ENCODE assay signal across 1 cellular context in the genomic region with DNA sequence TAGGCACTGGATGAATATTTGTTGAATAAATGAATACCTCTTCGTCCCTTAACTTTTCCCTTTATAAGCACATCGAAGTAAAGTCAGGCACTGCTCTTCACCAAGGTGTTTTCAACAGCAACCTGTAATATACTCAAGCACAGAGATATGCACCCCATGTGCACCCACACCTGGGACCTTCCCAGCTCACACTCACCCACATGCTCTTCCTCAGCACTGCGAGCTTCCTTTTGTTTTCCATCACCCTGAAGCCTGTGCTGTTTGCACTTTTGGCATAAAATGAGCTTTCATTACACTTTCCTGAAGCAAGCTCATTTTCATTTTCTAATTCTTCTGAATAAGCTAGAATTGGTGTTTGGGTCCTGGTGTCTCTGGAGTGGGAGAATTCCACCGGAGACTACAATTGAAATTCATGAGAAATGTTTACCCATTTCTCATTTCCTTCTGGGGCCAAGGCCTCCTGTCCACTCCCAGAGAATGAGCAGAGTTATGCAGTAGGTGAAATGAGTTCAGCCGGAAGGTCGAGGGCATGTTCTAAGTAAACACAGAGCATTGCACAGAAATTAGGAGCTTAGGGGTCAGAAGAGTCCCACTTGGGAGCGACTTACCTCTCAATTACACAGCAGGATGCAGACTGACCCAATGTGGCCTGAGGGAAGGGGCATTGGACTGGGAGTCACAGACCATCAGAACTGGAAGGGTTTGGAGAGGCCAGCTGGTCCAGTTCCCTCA.
A peak's percentile ranks its signal among the peaks of the same experiment; 100 is the strongest.
TF ChIP-seq lines count a peak whose summit lies in the region.

No MANE protein-coding gene starts in this region.

TF ChIP-seq in HepG2, 621 proteins besides CTCF, POLR2A, EP300 and RAD21 (continued from another document and continues in another):
- TF ChIP-seq CEBPB (IDR thresholded peaks at IDR 0.05; ENCODE audit: borderline replicate concordance, low read depth, low read length): peak; percentile 37; the same call in 1 of the 2 replicates
- peak; percentile 51; the same call in 1 of the 2 replicates for TF ChIP-seq SP5 (CRISPR knock-in tag; IDR thresholded peaks at IDR 0.05; ENCODE audit: borderline replicate concordance, low read depth)
- no peak for TF ChIP-seq ZNF33A (CRISPR knock-in tag; IDR thresholded peaks at IDR 0.05; ENCODE audit: borderline replicate concordance)
- TF ChIP-seq AKAP8 (CRISPR knock-in tag; IDR thresholded peaks at IDR 0.05): no peak
- no peak for TF ChIP-seq PHF20 (CRISPR knock-in tag; IDR thresholded peaks at IDR 0.05)
- TF ChIP-seq ZNF501 (CRISPR knock-in tag; IDR thresholded peaks at IDR 0.05): peak; percentile 40; the same call in 1 of the 2 replicates
- TF ChIP-seq ELF3 (CRISPR knock-in tag; IDR thresholded peaks at IDR 0.05): peak; percentile 98
- peak in 1 of 2 experiments; percentile 71; a peak in 2 of 4 replicates for TF ChIP-seq KLF16 (CRISPR knock-in tag; IDR thresholded peaks at IDR 0.05)
- no peak; the same call in 1 of the 2 replicates for TF ChIP-seq DMAP1 (CRISPR knock-in tag; IDR thresholded peaks at IDR 0.05)
- peak; percentile 96; the same call in 1 of the 2 replicates for TF ChIP-seq HMG20A (CRISPR knock-in tag; IDR thresholded peaks at IDR 0.05; ENCODE audit: borderline replicate concordance)
- no peak for TF ChIP-seq CC2D1A (CRISPR knock-in tag; IDR thresholded peaks at IDR 0.05)
- TF ChIP-seq TCF12 (IDR thresholded peaks at IDR 0.05): no peak
- TF ChIP-seq TCF12 (CRISPR knock-in tag; IDR thresholded peaks at IDR 0.05): peak; percentile 68; the same call in 1 of the 2 replicates
- TF ChIP-seq ZFP36L2 (CRISPR knock-in tag; IDR thresholded peaks at IDR 0.05): no peak
- peak; percentile 78; the same call in 1 of the 2 replicates for TF ChIP-seq ZFP1 (CRISPR knock-in tag; IDR thresholded peaks at IDR 0.05)
- 0 out of 2 replicates have a peak, but pooled peaks have one; percentile 50 for TF ChIP-seq ZNF580 (CRISPR knock-in tag; IDR thresholded peaks at IDR 0.05; ENCODE audit: borderline replicate concordance, low read depth)
- no peak for TF ChIP-seq ZNF546 (CRISPR knock-in tag; conservative IDR thresholded peaks at IDR 0.05)
- no peak for TF ChIP-seq SP2 (CRISPR knock-in tag; IDR thresholded peaks at IDR 0.05)
- TF ChIP-seq ZNF619 (CRISPR knock-in tag; IDR thresholded peaks at IDR 0.05): 0 out of 2 replicates have a peak, but pooled peaks have one; percentile 88
- peak; percentile 43; the same call in 1 of the 2 replicates for TF ChIP-seq ZNF430 (CRISPR knock-in tag; IDR thresholded peaks at IDR 0.05)
- TF ChIP-seq ESRRA (CRISPR knock-in tag; IDR thresholded peaks at IDR 0.05; ENCODE audit: low read depth): peak; percentile 84
- no peak for TF ChIP-seq SETDB1 (CRISPR knock-in tag; IDR thresholded peaks at IDR 0.05; ENCODE audit: borderline replicate concordance)
- TF ChIP-seq, protein P1, sequence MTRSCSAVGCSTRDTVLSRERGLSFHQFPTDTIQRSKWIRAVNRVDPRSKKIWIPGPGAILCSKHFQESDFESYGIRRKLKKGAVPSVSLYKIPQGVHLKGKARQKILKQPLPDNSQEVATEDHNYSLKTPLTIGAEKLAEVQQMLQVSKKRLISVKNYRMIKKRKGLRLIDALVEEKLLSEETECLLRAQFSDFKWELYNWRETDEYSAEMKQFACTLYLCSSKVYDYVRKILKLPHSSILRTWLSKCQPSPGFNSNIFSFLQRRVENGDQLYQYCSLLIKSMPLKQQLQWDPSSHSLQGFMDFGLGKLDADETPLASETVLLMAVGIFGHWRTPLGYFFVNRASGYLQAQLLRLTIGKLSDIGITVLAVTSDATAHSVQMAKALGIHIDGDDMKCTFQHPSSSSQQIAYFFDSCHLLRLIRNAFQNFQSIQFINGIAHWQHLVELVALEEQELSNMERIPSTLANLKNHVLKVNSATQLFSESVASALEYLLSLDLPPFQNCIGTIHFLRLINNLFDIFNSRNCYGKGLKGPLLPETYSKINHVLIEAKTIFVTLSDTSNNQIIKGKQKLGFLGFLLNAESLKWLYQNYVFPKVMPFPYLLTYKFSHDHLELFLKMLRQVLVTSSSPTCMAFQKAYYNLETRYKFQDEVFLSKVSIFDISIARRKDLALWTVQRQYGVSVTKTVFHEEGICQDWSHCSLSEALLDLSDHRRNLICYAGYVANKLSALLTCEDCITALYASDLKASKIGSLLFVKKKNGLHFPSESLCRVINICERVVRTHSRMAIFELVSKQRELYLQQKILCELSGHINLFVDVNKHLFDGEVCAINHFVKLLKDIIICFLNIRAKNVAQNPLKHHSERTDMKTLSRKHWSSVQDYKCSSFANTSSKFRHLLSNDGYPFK (CRISPR knock-in tag; IDR thresholded peaks at IDR 0.05; ENCODE audit: borderline replicate concordance): peak; percentile 62; the same call in 1 of the 2 replicates
- no peak for TF ChIP-seq ZNF256 (CRISPR knock-in tag; conservative IDR thresholded peaks at IDR 0.05)
- TF ChIP-seq, protein P2, sequence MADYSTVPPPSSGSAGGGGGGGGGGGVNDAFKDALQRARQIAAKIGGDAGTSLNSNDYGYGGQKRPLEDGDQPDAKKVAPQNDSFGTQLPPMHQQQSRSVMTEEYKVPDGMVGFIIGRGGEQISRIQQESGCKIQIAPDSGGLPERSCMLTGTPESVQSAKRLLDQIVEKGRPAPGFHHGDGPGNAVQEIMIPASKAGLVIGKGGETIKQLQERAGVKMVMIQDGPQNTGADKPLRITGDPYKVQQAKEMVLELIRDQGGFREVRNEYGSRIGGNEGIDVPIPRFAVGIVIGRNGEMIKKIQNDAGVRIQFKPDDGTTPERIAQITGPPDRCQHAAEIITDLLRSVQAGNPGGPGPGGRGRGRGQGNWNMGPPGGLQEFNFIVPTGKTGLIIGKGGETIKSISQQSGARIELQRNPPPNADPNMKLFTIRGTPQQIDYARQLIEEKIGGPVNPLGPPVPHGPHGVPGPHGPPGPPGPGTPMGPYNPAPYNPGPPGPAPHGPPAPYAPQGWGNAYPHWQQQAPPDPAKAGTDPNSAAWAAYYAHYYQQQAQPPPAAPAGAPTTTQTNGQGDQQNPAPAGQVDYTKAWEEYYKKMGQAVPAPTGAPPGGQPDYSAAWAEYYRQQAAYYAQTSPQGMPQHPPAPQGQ (CRISPR knock-in tag; IDR thresholded peaks at IDR 0.05; ENCODE audit: borderline replicate concordance): no peak
- no peak for TF ChIP-seq GPBP1L1 (CRISPR knock-in tag; IDR thresholded peaks at IDR 0.05)
- TF ChIP-seq ZIK1 (CRISPR knock-in tag; IDR thresholded peaks at IDR 0.05; ENCODE audit: borderline replicate concordance, low read depth): no peak
- no peak for TF ChIP-seq HDAC6 (IDR thresholded peaks at IDR 0.05; ENCODE audit: low read depth, low read length)
- TF ChIP-seq ATF7 (IDR thresholded peaks at IDR 0.05): no peak
- TF ChIP-seq ATF7 (CRISPR knock-in tag; IDR thresholded peaks at IDR 0.05): peak; percentile 76; the same call in 1 of the 2 replicates
- TF ChIP-seq RCOR2 (CRISPR knock-in tag; IDR thresholded peaks at IDR 0.05): peak; percentile 83
- no peak for TF ChIP-seq ZNF205 (CRISPR knock-in tag; IDR thresholded peaks at IDR 0.05)
- TF ChIP-seq, protein P3, sequence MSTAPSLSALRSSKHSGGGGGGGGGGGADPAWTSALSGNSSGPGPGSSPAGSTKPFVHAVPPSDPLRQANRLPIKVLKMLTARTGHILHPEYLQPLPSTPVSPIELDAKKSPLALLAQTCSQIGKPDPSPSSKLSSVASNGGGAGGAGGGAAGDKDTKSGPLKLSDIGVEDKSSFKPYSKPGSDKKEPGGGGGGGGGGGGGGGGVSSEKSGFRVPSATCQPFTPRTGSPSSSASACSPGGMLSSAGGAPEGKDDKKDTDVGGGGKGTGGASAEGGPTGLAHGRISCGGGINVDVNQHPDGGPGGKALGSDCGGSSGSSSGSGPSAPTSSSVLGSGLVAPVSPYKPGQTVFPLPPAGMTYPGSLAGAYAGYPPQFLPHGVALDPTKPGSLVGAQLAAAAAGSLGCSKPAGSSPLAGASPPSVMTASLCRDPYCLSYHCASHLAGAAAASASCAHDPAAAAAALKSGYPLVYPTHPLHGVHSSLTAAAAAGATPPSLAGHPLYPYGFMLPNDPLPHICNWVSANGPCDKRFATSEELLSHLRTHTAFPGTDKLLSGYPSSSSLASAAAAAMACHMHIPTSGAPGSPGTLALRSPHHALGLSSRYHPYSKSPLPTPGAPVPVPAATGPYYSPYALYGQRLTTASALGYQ (CRISPR knock-in tag; IDR thresholded peaks at IDR 0.05): peak; percentile 66
- no peak for TF ChIP-seq EZH2 (conservative IDR thresholded peaks at IDR 0.05; ENCODE audit: low read depth, low read length)
- TF ChIP-seq ZNF18 (CRISPR knock-in tag; IDR thresholded peaks at IDR 0.05; ENCODE audit: insufficient replicate concordance): peak; percentile 80
- TF ChIP-seq ZNF598 (CRISPR knock-in tag; IDR thresholded peaks at IDR 0.05; ENCODE audit: borderline replicate concordance): no peak
- no peak for TF ChIP-seq BORCS8-MEF2B (CRISPR knock-in tag; IDR thresholded peaks at IDR 0.05)
- 0 out of 2 replicates have a peak, but pooled peaks have one; percentile 66 for TF ChIP-seq ZNF136 (CRISPR knock-in tag; IDR thresholded peaks at IDR 0.05; ENCODE audit: low read depth)
- no peak for TF ChIP-seq ZNF704 (CRISPR knock-in tag; IDR thresholded peaks at IDR 0.05; ENCODE audit: borderline replicate concordance)
- TF ChIP-seq SNAPC4 (CRISPR knock-in tag; IDR thresholded peaks at IDR 0.05): no peak
- peak; percentile 73; the same call in 1 of the 2 replicates for TF ChIP-seq MIER2 (CRISPR knock-in tag; IDR thresholded peaks at IDR 0.05)
- no peak for TF ChIP-seq JARID2 (CRISPR knock-in tag; IDR thresholded peaks at IDR 0.05; ENCODE audit: insufficient replicate concordance)
- TF ChIP-seq BATF2 (CRISPR knock-in tag; IDR thresholded peaks at IDR 0.05): no peak
- no peak for TF ChIP-seq ZNF550 (CRISPR knock-in tag; IDR thresholded peaks at IDR 0.05; ENCODE audit: borderline replicate concordance)
